28 cellular contexts compared by ENCODE assay signal in the genomic region with DNA sequence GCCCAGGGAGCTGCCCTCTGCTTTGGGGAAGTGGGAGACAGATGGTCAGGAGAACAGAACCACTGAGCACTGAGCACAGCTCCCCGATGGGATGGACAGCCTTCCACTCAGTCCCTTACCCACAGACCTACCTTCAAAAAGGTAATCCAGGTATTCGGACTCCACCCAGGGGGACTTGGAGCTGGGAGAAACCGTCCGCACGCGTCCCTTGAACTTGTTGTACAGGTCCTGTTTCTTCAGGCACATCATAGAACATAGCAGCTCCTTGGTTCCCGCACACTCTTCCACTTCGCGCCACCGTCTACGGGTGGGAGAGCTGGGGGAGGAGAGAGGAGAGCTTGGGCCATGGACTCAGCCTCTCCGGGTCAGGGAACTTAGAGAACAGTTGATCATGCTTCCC. TPM values are rescaled to one million over a fixed set of nuclear protein-coding genes. Genes with fewer than 3 reads are reported as not detected.
DNase-seq lines count a peak whose midpoint lies in the region; ATAC-seq and TF ChIP-seq lines count a peak whose summit lies in the region.
"Had no signal": no experiment of that assay in that cellular context is flagged by ENCODE, and none has a peak within 500 bp of the region (broad histone marks: within the 10 kb centered on the region; RNA-seq: fewer than 3 reads in every experiment).

No MANE protein-coding gene starts in this region.

- H3K9me3 ChIP-seq in neuronal stem cell (replicated peaks in 1 of 2; ENCODE audit: control insufficient read depth in 2 of 2, insufficient read depth in 1 of 2, low read depth in 1 of 2, low read length in 2 of 2) = peaks cover 0 to 2% of the 10 kb centered on the region in 2 donors
- no peaks in the 10 kb centered on the region for H3K9me3 ChIP-seq in sigmoid colon
- H3K9me3 ChIP-seq in CD8-positive, alpha-beta T cell (ENCODE audit: low read length) = no peaks in the 10 kb centered on the region
- H3K9me3 ChIP-seq: BE2C, BLaER1 had no signal

- no peak overlapping the region for H2AK5ac ChIP-seq in neuronal stem cell (ENCODE audit: low read depth, low read length)

- ATAC-seq in esophagus mucosa (peak; percentile 13), GM21717 (IDR thresholded peaks at IDR 0.05; ENCODE audit: unreplicated experiment) (no peak)
- no peak for ATAC-seq in CD8-positive, alpha-beta T cell
- ATAC-seq: GM12878 had no signal

- H3K4me1 Mint-ChIP-seq in CD8-positive, alpha-beta T cell (ENCODE audit: low read depth) = peaks cover 1% of the 10 kb centered on the region
- H3K4me1 Mint-ChIP-seq: CD4-positive, alpha-beta memory T cell; CD4-positive, CD25-positive, alpha-beta regulatory T cell had no signal

- POLR2A ChIA-PET in CD8-positive, alpha-beta T cell (lab: Charles Lee) = no interaction called here

- H2BK120ac ChIP-seq in neuronal stem cell (ENCODE audit: low read depth, low read length) = no peak overlapping the region

- no peak overlapping the region for H2BK12ac ChIP-seq in neuronal stem cell (ENCODE audit: low read length)

- H3K79me1 ChIP-seq in neuronal stem cell (ENCODE audit: low read depth, low read length) = no peaks in the 10 kb centered on the region

- H3K27ac ChIP-seq in neuronal stem cell (replicated peaks; ENCODE audit: low read length) (no peak overlapping the region), sigmoid colon (no peak overlapping the region)
- H3K27ac ChIP-seq in CD8-positive, alpha-beta T cell (ENCODE audit: low read depth, low read length) = no peak overlapping the region
- H3K27ac ChIP-seq: 22Rv1, BLaER1 had no signal

- H3K36me3 Mint-ChIP-seq in CD8-positive, alpha-beta T cell = peaks cover 42% of the 10 kb centered on the region
- H3K36me3 Mint-ChIP-seq: CD14-positive monocyte had no signal

- H3K36me3 ChIP-seq in neuronal stem cell (replicated peaks in 1 of 2; ENCODE audit: control insufficient read depth in 2 of 2, insufficient read depth in 2 of 2, low read length in 2 of 2) (no peaks in the 10 kb centered on the region), sigmoid colon (no peaks in the 10 kb centered on the region)
- no peaks in the 10 kb centered on the region for H3K36me3 ChIP-seq in CD8-positive, alpha-beta T cell (ENCODE audit: insufficient read depth, low read length)
- H3K36me3 ChIP-seq: BE2C had no signal

- no peak overlapping the region for H3K4me2 ChIP-seq in neuronal stem cell (ENCODE audit: insufficient read depth, low read length, poor library complexity, severe bottlenecking)
- H3K4me2 ChIP-seq: BLaER1 had no signal

- no CpG with 5 or more reads among the region's 12 CpGs for WGBS in neuronal stem cell (ENCODE audit: extremely low coverage in 2 of 2, insufficient read length in 2 of 2, insufficient replicate concordance in 1 of 2), 2 donors
- WGBS in sigmoid colon, 2 donors = 96 to 97% methylated on average over 12 of the region's 12 CpGs

- H3K18ac ChIP-seq in neuronal stem cell (ENCODE audit: low read length) = peak overlapping the region; percentile 19

- H3K9ac ChIP-seq in neuronal stem cell (ENCODE audit: low read depth, low read length, poor library complexity) = no peak overlapping the region
- H3K9ac ChIP-seq: BLaER1 had no signal

- no peak overlapping the region for H2BK15ac ChIP-seq in neuronal stem cell (ENCODE audit: low read length)

- no peak overlapping the region for H4K91ac ChIP-seq in neuronal stem cell (ENCODE audit: low read depth, low read length, poor library complexity)

- H2BK5ac ChIP-seq in neuronal stem cell (ENCODE audit: low read length) = peak overlapping the region; percentile 77

- no peak overlapping the region for H2AFZ ChIP-seq in neuronal stem cell (ENCODE audit: low read length)

- H3K4ac ChIP-seq in neuronal stem cell (ENCODE audit: low read length) = no peak overlapping the region

- no peak overlapping the region for H3K27ac Mint-ChIP-seq in CD8-positive, alpha-beta T cell
- H3K27ac Mint-ChIP-seq: CD14-positive monocyte; CD4-positive, alpha-beta memory T cell; CD4-positive, CD25-positive, alpha-beta regulatory T cell had no signal

- intact Hi-C loops in sigmoid colon (cut with DNase I) = no loop called here
- intact Hi-C loops in CD8-positive, alpha-beta T cell (cut with DNase I, micrococcal nuclease) = no loop called here

- H3K14ac ChIP-seq in neuronal stem cell (ENCODE audit: low read length) = no peak overlapping the region

- no peak overlapping the region for H3K4me3 Mint-ChIP-seq in CD8-positive, alpha-beta T cell
- H3K4me3 Mint-ChIP-seq: CD14-positive monocyte; CD4-positive, alpha-beta memory T cell; CD4-positive, CD25-positive, alpha-beta regulatory T cell had no signal

- no peak overlapping the region for H3K23ac ChIP-seq in neuronal stem cell (ENCODE audit: low read depth, low read length, poor library complexity)

- no peak overlapping the region for H4K8ac ChIP-seq in neuronal stem cell (ENCODE audit: low read depth, low read length)

- no peaks in the 10 kb centered on the region for H3K9me3 Mint-ChIP-seq in CD8-positive, alpha-beta T cell
- H3K9me3 Mint-ChIP-seq: CD4-positive, CD25-positive, alpha-beta regulatory T cell had no signal

- H3K4me3 ChIP-seq in neuronal stem cell (ENCODE audit: low read length in 2 of 2) (no peak overlapping the region), sigmoid colon (no peak overlapping the region)
- no peak overlapping the region for H3K4me3 ChIP-seq in CD8-positive, alpha-beta T cell (ENCODE audit: low read depth, low read length)
- H3K4me3 ChIP-seq: BLaER1, GM12878 had no signal

- CTCF ChIA-PET in CD8-positive, alpha-beta T cell (lab: Charles Lee) = interaction anchor here (0.9 to 2.0 kb wide), 2 partner anchors 19 to 519 kb away, joined by 3 to 8 read pairs; no protein-coding TSS in a partner anchor

- no peak for TF ChIP-seq POLR2A in sigmoid colon (IDR thresholded peaks at IDR 0.05)

- peak; percentile 52 for DNase-seq in activated effector memory CD4-positive, alpha-beta T cell treated with anti-CD3 and anti-CD28 coated beads, Interleukin-2, amount 50 U/mL, for 16 hours
- DNase-seq in activated effector memory CD4-positive, alpha-beta T cell treated with Interleukin-2 at 50 U/mL for 16 hours = no peak
- DNase-seq in neuronal stem cell (ENCODE audit: low spot score) (no peak), sigmoid colon (peak; percentile 36), cortex of kidney (lab: John Stamatoyannopoulos, UW) (no peak)
- no peak for DNase-seq in CD8-positive, alpha-beta T cell
- DNase-seq: ACHN; BE2C; C1 segment of cervical spinal cord; CD4-positive, alpha-beta memory T cell; CD4-positive, CD25-positive, alpha-beta regulatory T cell; DMS 273 treated with DMSO at 0.1 percent for 48 hours; DMS153; DMS53; DMS79; DND-41; EL; GDM1 had no signal

- TF ChIP-seq EP300 in sigmoid colon (IDR thresholded peaks at IDR 0.05) = no peak

- H3K27me3 Mint-ChIP-seq in CD8-positive, alpha-beta T cell (ENCODE audit: low read depth) = no peaks in the 10 kb centered on the region
- H3K27me3 Mint-ChIP-seq: CD4-positive, CD25-positive, alpha-beta regulatory T cell had no signal

- H3K4me1 ChIP-seq in neuronal stem cell (ENCODE audit: control insufficient read depth in 2 of 2, insufficient read depth in 1 of 2, low read depth in 1 of 2, low read length in 2 of 2) = no peaks in the 10 kb centered on the region
- H3K4me1 ChIP-seq in sigmoid colon = no peaks in the 10 kb centered on the region
- no peaks in the 10 kb centered on the region for H3K4me1 ChIP-seq in CD8-positive, alpha-beta T cell (ENCODE audit: insufficient read depth, low read length)
- H3K4me1 ChIP-seq: BE2C, BLaER1 had no signal

- H3K27me3 ChIP-seq in neuronal stem cell (ENCODE audit: control insufficient read depth in 3 of 3, insufficient read depth in 3 of 3, low read depth in 1 of 3, low read length in 3 of 3) = no peaks in the 10 kb centered on the region
- H3K27me3 ChIP-seq in sigmoid colon = peaks cover 0 to 5% (median 0%) of the 10 kb centered on the region in 3 donors
- no peaks in the 10 kb centered on the region for H3K27me3 ChIP-seq in CD8-positive, alpha-beta T cell (ENCODE audit: insufficient read depth, low read length)
- H3K27me3 ChIP-seq: BE2C, BLaER1 had no signal

- TF ChIP-seq CTCF in sigmoid colon (IDR thresholded peaks at IDR 0.05) = no peak
- no peak for TF ChIP-seq CTCF in CD8-positive, alpha-beta T cell (IDR thresholded peaks at IDR 0.05)

RNA-seq across cellular contexts. Expression of a gene that starts 17.8 kb away (rescaled TPM):
- total RNA-seq in esophagus mucosa (4.0 TPM), sigmoid colon (1 to 10 TPM in 1 of 4 donors, under 1 TPM in 1, not detected in 2; 0.28 to 1.4 TPM)
- polyA plus RNA-seq in neuronal stem cell (2013, experiment 1 of 2) = 0.45 TPM
- polyA plus RNA-seq in neuronal stem cell (2013, experiment 2 of 2) = 0.69 TPM
- polyA plus RNA-seq in sigmoid colon = 1 to 10 TPM; 4.2 to 8.7 (median 6.7) TPM
- total RNA-seq in CD8-positive, alpha-beta T cell = 1 to 10 TPM; 4.1 to 5.6 TPM
- polyA plus RNA-seq: AG04450, CD14-positive monocyte had no signal

RNA-seq across cellular contexts. Expression of a gene that starts 26.3 kb away (rescaled TPM):
- 10.7 TPM for total RNA-seq in esophagus mucosa
- polyA plus RNA-seq in neuronal stem cell (2013, experiment 1 of 2) = 0.03 TPM
- polyA plus RNA-seq in neuronal stem cell (2013, experiment 2 of 2) = 0.03 TPM
- under 1 TPM in 2 of 4 donors, not detected in 2; 0.16 to 0.36 TPM for total RNA-seq in sigmoid colon
- polyA plus RNA-seq in sigmoid colon = 10 to 100 TPM in 2 of 3 donors, 1 to 10 TPM in 1; 7.2 to 18.5 (median 11.8) TPM
- total RNA-seq in CD8-positive, alpha-beta T cell = not detected
- total RNA-seq: CD4-positive, alpha-beta memory T cell; CD4-positive, CD25-positive, alpha-beta regulatory T cell; Daoy; G401; GM12878 had no signal
- polyA plus RNA-seq: AG04450; CD14-positive monocyte; CD4-positive, alpha-beta memory T cell; CD4-positive, CD25-positive, alpha-beta regulatory T cell; GM12878 had no signal

RNA-seq across cellular contexts. Expression of a gene that starts 57.4 kb away (rescaled TPM):
- total RNA-seq in esophagus mucosa (0.88 TPM), sigmoid colon (under 1 TPM in 2 of 4 donors, not detected in 2; under 0.01 TPM)
- polyA plus RNA-seq in neuronal stem cell (2013, experiment 1 of 2) = 0.18 TPM
- polyA plus RNA-seq in neuronal stem cell (2013, experiment 2 of 2) = 0.10 TPM
- 1 to 10 TPM; 3.0 to 3.7 (median 3.1) TPM for polyA plus RNA-seq in sigmoid colon
- total RNA-seq in CD8-positive, alpha-beta T cell = not detected
- total RNA-seq: A673; CD4-positive, alpha-beta memory T cell; CD4-positive, CD25-positive, alpha-beta regulatory T cell; GM12878 had no signal
- polyA plus RNA-seq: AG04450; CD14-positive monocyte; CD4-positive, alpha-beta memory T cell; CD4-positive, CD25-positive, alpha-beta regulatory T cell had no signal

Comparison
In these comparisons a context has a peak if more than half of its experiments do, and no peak if none do; other contexts are left out.
1. DNase-seq: peak in activated effector memory CD4-positive, alpha-beta T cell treated with anti-CD3 and anti-CD28 coated beads, Interleukin-2, amount 50 U/mL, for 16 hours (single experiment) and sigmoid colon (single experiment); none in activated effector memory CD4-positive, alpha-beta T cell treated with Interleukin-2 at 50 U/mL for 16 hours (single experiment), neuronal stem cell (single experiment), cortex of kidney (single experiment) and CD8-positive, alpha-beta T cell (0 of 7).